ENCODE assay signal across 8 cellular contexts in the genomic region with DNA sequence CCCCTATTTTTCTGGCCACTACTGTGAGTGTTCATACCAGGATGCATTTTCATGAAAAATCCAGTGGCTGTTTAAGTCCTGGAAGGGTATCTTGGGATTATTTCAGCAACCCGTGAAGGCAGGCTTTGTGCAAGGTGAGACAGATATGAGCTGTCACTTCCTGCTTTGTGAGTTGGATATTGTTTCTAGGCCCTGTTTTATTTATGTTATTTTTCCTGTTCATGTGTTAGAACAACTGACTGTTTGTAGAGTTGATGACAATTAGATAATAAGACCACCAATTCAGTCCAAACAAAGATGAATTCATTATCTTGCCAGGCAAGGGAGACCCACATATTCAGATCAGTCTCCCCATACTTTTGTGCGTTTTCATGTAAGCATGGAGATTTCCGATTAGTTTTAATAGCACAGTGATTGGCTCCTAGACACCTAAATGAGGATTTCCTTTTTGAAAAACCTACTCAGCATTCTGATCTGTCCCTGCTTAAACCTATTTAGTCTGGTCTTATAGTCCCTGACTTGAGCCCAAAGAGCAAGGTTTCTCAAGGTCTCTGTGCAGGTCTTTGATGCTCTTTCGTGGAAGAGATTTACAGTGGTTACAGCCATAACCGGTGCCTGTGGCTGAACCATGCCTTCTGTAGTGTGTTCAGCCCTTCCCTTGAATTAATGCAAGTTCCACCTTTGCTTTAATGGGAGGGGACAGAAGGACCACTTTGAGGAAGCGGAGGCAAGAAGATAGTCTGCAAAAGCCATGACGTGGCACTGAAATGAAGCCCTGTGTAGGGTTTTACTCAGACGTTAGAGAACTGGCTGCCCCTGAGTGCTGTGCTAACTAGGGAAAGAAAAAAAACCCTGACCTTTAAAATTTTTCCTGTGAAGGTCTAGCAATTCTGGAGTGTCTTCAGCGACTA. TPM values are rescaled to one million over a fixed set of nuclear protein-coding genes. Genes with fewer than 3 reads are reported as not detected.
DNase-seq lines count a peak whose midpoint lies in the region; ATAC-seq, FAIRE-seq and TF ChIP-seq lines count a peak whose summit lies in the region.

No MANE protein-coding gene starts in this region.

- DNase-seq in GM18507 (ENCODE audit: extremely low spot score, insufficient read length, low read depth): no peak
- peak; percentile 81 for DNase-seq in NCI-H146 (lab: John Stamatoyannopoulos, UW)
- DNase-seq in adipocyte (ENCODE audit: low read depth): peak; percentile 40
- DNase-seq in kidney: no peak
- peak; percentile 50 for DNase-seq in stimulated activated naive CD8-positive, alpha-beta T cell treated with anti-CD3 and anti-CD28 coated beads, Interleukin-15, Interleukin-2, amounts not matched to agents 100 U/mL and 50 U/mL, for 24 hours
- DNase-seq in AG08395 (ENCODE audit: low spot score): no peak
- no peak for DNase-seq in HEK293T (ENCODE audit: extremely low spot score)

- POLR2A ChIA-PET in HEK293T (lab: Yijun Ruan, JAX): interaction anchor here (1.0 to 1.4 kb wide), 6 partner anchors 8 to 99 kb away, joined by 3 to 6 read pairs (median 4); no protein-coding TSS in a partner anchor

- FAIRE-seq in GM18507 (lab: Jason Lieb, UNC) (peak; percentile 50), kidney (lab: Jason Lieb, UNC) (no peak)

- peak; percentile 77 for ATAC-seq in stimulated activated naive CD8-positive, alpha-beta T cell treated with anti-CD3 and anti-CD28 coated beads, Interleukin-15, Interleukin-2, amounts not matched to agents 100 U/mL and 50 U/mL, for 24 hours
- ATAC-seq in HG03139 (IDR thresholded peaks at IDR 0.05; ENCODE audit: unreplicated experiment): no peak

- no peaks in the 10 kb centered on the region for H3K27me3 ChIP-seq in adipocyte (replicated peaks; ENCODE audit: control insufficient read depth, insufficient read depth, low read length)

- intact Hi-C loops in kidney (cut with DNase I): no loop called here

- H3K36me3 ChIP-seq in adipocyte (ENCODE audit: control insufficient read depth, insufficient read depth, low read length, severe bottlenecking) (peaks cover 39% of the 10 kb centered on the region), kidney (ENCODE audit: control insufficient read depth in 1 of 2, insufficient read depth in 2 of 2, low read length in 2 of 2) (peaks cover 18 to 32% of the 10 kb centered on the region in 2 donors)

- H3K4me3 ChIP-seq in adipocyte (ENCODE audit: low read length) (peak overlapping the region; percentile 22), kidney (ENCODE audit: low read length in 2 of 2) (peak overlapping the region; percentile 11 to 36)

- H3K9ac ChIP-seq in adipocyte (ENCODE audit: low read length) (peak overlapping the region; percentile 93), kidney (ENCODE audit: low read length in 2 of 2) (peak overlapping the region in 1 of 2 donors; percentile 17)

- H3K9me3 ChIP-seq in adipocyte (ENCODE audit: control insufficient read depth, low read length) (no peaks in the 10 kb centered on the region), kidney (ENCODE audit: control insufficient read depth in 1 of 2, low read length in 2 of 2) (no peaks in the 10 kb centered on the region)

- no peak for TF ChIP-seq CTCF in kidney (IDR thresholded peaks at IDR 0.05; ENCODE audit: borderline replicate concordance, extremely low read depth, insufficient read depth)

- H3K27ac ChIP-seq in kidney (ENCODE audit: low read depth in 2 of 2, low read length in 2 of 2): peak overlapping the region; percentile 57 to 93

- peaks cover 76% of the 10 kb centered on the region for H3K4me1 ChIP-seq in adipocyte (ENCODE audit: control insufficient read depth, insufficient read depth, low read length)
- peaks cover 41 to 46% of the 10 kb centered on the region in 2 donors for H3K4me1 ChIP-seq in kidney (ENCODE audit: control insufficient read depth in 1 of 2, insufficient read depth in 1 of 2, low read depth in 1 of 2, low read length in 2 of 2)

- CTCF ChIA-PET in HEK293T (lab: Yijun Ruan, JAX): no interaction called here

TF ChIP-seq in HEK293T, 16 proteins besides CTCF, POLR2A, EP300 and RAD21:
- TF ChIP-seq SUZ12 (IDR thresholded peaks at IDR 0.05) (no peak), LEF1 (IDR thresholded peaks at IDR 0.05; ENCODE audit: borderline replicate concordance) (no peak), ARNT (IDR thresholded peaks at IDR 0.05) (no peak)

RNA-seq across cellular contexts. Expression of a gene that starts 42.8 kb away (rescaled TPM):
- total RNA-seq in kidney: 113 TPM
- polyA plus RNA-seq in kidney (ENCODE audit: insufficient read depth, low read depth, low replicate concordance): 8.6 TPM

Comparison
In these comparisons a context has a peak if more than half of its experiments do, and no peak if none do; other contexts are left out.
1. DNase-seq: peak in NCI-H146 (single experiment), adipocyte (single experiment) and stimulated activated naive CD8-positive, alpha-beta T cell treated with anti-CD3 and anti-CD28 coated beads, Interleukin-15, Interleukin-2, amounts not matched to agents 100 U/mL and 50 U/mL, for 24 hours (single experiment); none in GM18507 (single experiment), kidney (single experiment), AG08395 (single experiment) and HEK293T (single experiment).